21 cellular contexts compared by ENCODE assay signal in genomic region chr11:115939104-115939503, GRCh38.
DNase-seq lines count a peak whose midpoint lies in the region; ATAC-seq and TF ChIP-seq lines count a peak whose summit lies in the region.
"Had no signal": no experiment of that assay in that cellular context is flagged by ENCODE, and none has a peak within 500 bp of the region (broad histone marks: within the 10 kb centered on the region; RNA-seq: fewer than 3 reads in every experiment).

No MANE protein-coding gene starts in this region.

- no peaks in the 10 kb centered on the region for H4K20me1 ChIP-seq in OCI-LY7 (ENCODE audit: insufficient read depth, low read length)

- ATAC-seq in GM19395 (IDR thresholded peaks at IDR 0.05; ENCODE audit: unreplicated experiment), result peak; percentile 10
- peak; percentile 53 for ATAC-seq in sciatic nerve
- no peak for ATAC-seq in HG03442 (IDR thresholded peaks at IDR 0.05; ENCODE audit: unreplicated experiment)
- ATAC-seq: naive thymus-derived CD4-positive, alpha-beta T cell had no signal

- H3K27me3 Mint-ChIP-seq in glutamatergic neuron (ENCODE audit: unreplicated experiment), result peaks cover 8% of the 10 kb centered on the region
- H3K27me3 Mint-ChIP-seq: activated CD4-positive, alpha-beta memory T cell treated with anti-CD3 and anti-CD28 coated beads for 36 hours; activated naive CD4-positive, alpha-beta T cell treated with anti-CD3 and anti-CD28 coated beads, Interleukin-2, amount 10 ng/mL, durations not matched to agents 7 days and 5 days had no signal

- no peak for TF ChIP-seq CTCF in OCI-LY7 (conservative IDR thresholded peaks at IDR 0.05; ENCODE audit: low read length)
- TF ChIP-seq CTCF in glutamatergic neuron (IDR thresholded peaks at IDR 0.05; ENCODE audit: partially characterized antibody, unreplicated experiment), result no peak

- peak overlapping the region; percentile 85 for H3K27ac Mint-ChIP-seq in glutamatergic neuron (ENCODE audit: unreplicated experiment)
- H3K27ac Mint-ChIP-seq: activated CD4-positive, alpha-beta memory T cell treated with anti-CD3 and anti-CD28 coated beads for 36 hours; activated naive CD4-positive, alpha-beta T cell treated with anti-CD3 and anti-CD28 coated beads, Interleukin-2, amount 10 ng/mL, durations not matched to agents 7 days and 5 days; dendritic cell treated with granulocyte-macrophage colony-stimulating factor and Interleukin-4, amounts not matched to agents 40 ng/mL and 50 ng/mL, for 4 days; naive thymus-derived CD4-positive, alpha-beta T cell; T-helper 1 cell treated with Interleukin-12 subunit alpha and Interleukin-12 subunit beta and Interleukin-4 antibody, amounts not matched to agents 30 μg/mL and 1 μg/mL, for 36 hours had no signal

- no peaks in the 10 kb centered on the region for H3K36me3 ChIP-seq in OCI-LY7 (ENCODE audit: insufficient read depth, low read length)
- H3K36me3 ChIP-seq: ascending aorta, uterus had no signal

- POLR2A ChIA-PET in OCI-LY7 (lab: Charles Lee), result interaction anchor here (1.0 to 6.9 kb wide), 10 partner anchors 11 to 559 kb away, joined by 3 to 94 read pairs (median 4); no protein-coding TSS in a partner anchor

- intact Hi-C loops in OCI-LY7 (cut with micrococcal nuclease; ENCODE audit: unreplicated experiment) (loop anchor here (1.0 to 10.0 kb wide), 4 partner anchors 27 to 714 kb away; partner anchors contain the start of gene CADM1), sciatic nerve (cut with DNase I) (no loop called here)

- H3K4me3 ChIP-seq in OCI-LY7 (ENCODE audit: low read depth, low read length, poor library complexity, severe bottlenecking), result peak overlapping the region; percentile 23
- H3K4me3 ChIP-seq: ascending aorta, uterus had no signal

- peak overlapping the region; percentile 66 for H3K4me2 ChIP-seq in OCI-LY7 (ENCODE audit: low read length)

- CTCF ChIA-PET in OCI-LY7 (lab: Charles Lee; ENCODE audit: unreplicated experiment), result interaction anchor here (0.5 to 2.6 kb wide), 4 partner anchors 9 to 802 kb away, joined by 4 to 24 read pairs (median 5); no protein-coding TSS in a partner anchor

- peaks cover 24% of the 10 kb centered on the region for H3K9me3 Mint-ChIP-seq in glutamatergic neuron (ENCODE audit: unreplicated experiment)
- H3K9me3 Mint-ChIP-seq: activated CD4-positive, alpha-beta memory T cell treated with anti-CD3 and anti-CD28 coated beads for 36 hours; activated naive CD4-positive, alpha-beta T cell treated with anti-CD3 and anti-CD28 coated beads, Interleukin-2, amount 10 ng/mL, durations not matched to agents 7 days and 5 days; dendritic cell treated with granulocyte-macrophage colony-stimulating factor and Interleukin-4, amounts not matched to agents 40 ng/mL and 50 ng/mL, for 4 days; T-helper 1 cell treated with Interleukin-12 subunit alpha and Interleukin-12 subunit beta and Interleukin-4 antibody, amounts not matched to agents 30 μg/mL and 1 μg/mL, for 36 hours had no signal

- H3K4me1 ChIP-seq in OCI-LY7 (ENCODE audit: insufficient read depth, low read length, poor library complexity, severe bottlenecking), result peaks cover 36% of the 10 kb centered on the region
- H3K4me1 ChIP-seq: ascending aorta, Caco-2, parathyroid adenoma, uterus had no signal

- DNase-seq in OCI-LY7 (ENCODE audit: low spot score), result no peak
- no peak for DNase-seq in glutamatergic neuron
- no peak for DNase-seq in sciatic nerve (ENCODE audit: low spot score)
- DNase-seq in KG1 (lab: John Stamatoyannopoulos, UW), result no peak
- no peak for DNase-seq in NCI-H1930 (lab: John Stamatoyannopoulos, UW)
- DNase-seq: activated CD4-positive, alpha-beta memory T cell treated with anti-CD3 and anti-CD28 coated beads for 36 hours; activated naive CD4-positive, alpha-beta T cell treated with anti-CD3 and anti-CD28 coated beads, Interleukin-2, amount 10 ng/mL, durations not matched to agents 7 days and 5 days; AML-193; Caco-2; mammary epithelial cell; naive thymus-derived CD4-positive, alpha-beta T cell; NCI-H1694; NCI-H2227 treated with DMSO at 0.1 percent for 48 hours; stimulated activated CD4-positive, alpha-beta T cell treated with anti-CD3 and anti-CD28 coated beads, Interleukin-4, amount 100 ng/mL, for 4 hours; uterus had no signal

- no peaks in the 10 kb centered on the region for H3K36me3 Mint-ChIP-seq in glutamatergic neuron (ENCODE audit: unreplicated experiment)
- H3K36me3 Mint-ChIP-seq: activated CD4-positive, alpha-beta memory T cell treated with anti-CD3 and anti-CD28 coated beads for 36 hours; activated naive CD4-positive, alpha-beta T cell treated with anti-CD3 and anti-CD28 coated beads, Interleukin-2, amount 10 ng/mL, durations not matched to agents 7 days and 5 days; naive thymus-derived CD4-positive, alpha-beta T cell had no signal

- peaks cover 50% of the 10 kb centered on the region for H3K4me1 Mint-ChIP-seq in glutamatergic neuron (ENCODE audit: low read depth, unreplicated experiment)
- H3K4me1 Mint-ChIP-seq: activated naive CD4-positive, alpha-beta T cell treated with anti-CD3 and anti-CD28 coated beads, Interleukin-2, amount 10 ng/mL, durations not matched to agents 7 days and 5 days; naive thymus-derived CD4-positive, alpha-beta T cell had no signal

- H3K27ac ChIP-seq in OCI-LY7 (ENCODE audit: low read depth, low read length, poor library complexity, severe bottlenecking), result peak overlapping the region; percentile 48
- H3K27ac ChIP-seq: ascending aorta, parathyroid adenoma, uterus had no signal

- BruUV-seq in OCI-LY7 (replicated peaks; lab: Mats Ljungman, UMichigan), result no TSS peak

- peak overlapping the region; percentile 9 for H3K4me3 Mint-ChIP-seq in glutamatergic neuron (ENCODE audit: unreplicated experiment)
- H3K4me3 Mint-ChIP-seq: activated CD4-positive, alpha-beta memory T cell treated with anti-CD3 and anti-CD28 coated beads for 36 hours; activated naive CD4-positive, alpha-beta T cell treated with anti-CD3 and anti-CD28 coated beads, Interleukin-2, amount 10 ng/mL, durations not matched to agents 7 days and 5 days; dendritic cell treated with granulocyte-macrophage colony-stimulating factor and Interleukin-4, amounts not matched to agents 40 ng/mL and 50 ng/mL, for 4 days; naive thymus-derived CD4-positive, alpha-beta T cell; T-helper 1 cell treated with Interleukin-12 subunit alpha and Interleukin-12 subunit beta and Interleukin-4 antibody, amounts not matched to agents 30 μg/mL and 1 μg/mL, for 36 hours had no signal

- no peaks in the 10 kb centered on the region for H3K79me2 ChIP-seq in OCI-LY7 (ENCODE audit: insufficient read depth, low read depth, low read length)
- H3K79me2 ChIP-seq: parathyroid adenoma had no signal

- no peaks in the 10 kb centered on the region for H3K9me2 ChIP-seq in OCI-LY7 (ENCODE audit: insufficient read depth, low read length)

- H3K9me3 ChIP-seq in OCI-LY7 (ENCODE audit: low read length), result no peaks in the 10 kb centered on the region
- H3K9me3 ChIP-seq: ascending aorta, Caco-2, uterus had no signal

- H2AFZ ChIP-seq in OCI-LY7 (ENCODE audit: low read length), result peak overlapping the region; percentile 26; the same call in 1 of the 2 replicates
- H2AFZ ChIP-seq: parathyroid adenoma had no signal
